ENCODE assay signal across 8 cellular contexts in genomic region chr5:31639488-31640011, GRCh38. TPM values are rescaled to one million over a fixed set of nuclear protein-coding genes. Genes with fewer than 3 reads are reported as not detected.
DNase-seq lines count a peak whose midpoint lies in the region; ATAC-seq, FAIRE-seq and TF ChIP-seq lines count a peak whose summit lies in the region.

No MANE protein-coding gene starts in this region.

- H3K36me3 ChIP-seq in DOHH2 (ENCODE audit: control insufficient read depth, low read length) (no peaks in the 10 kb centered on the region), bronchial epithelial cell (ENCODE audit: control insufficient read depth, insufficient read depth, low read length) (no peaks in the 10 kb centered on the region)

- no peaks in the 10 kb centered on the region for H3K9me2 ChIP-seq in DOHH2 (replicated peaks; ENCODE audit: control insufficient read depth, low read length)

- no peaks in the 10 kb centered on the region for H3K9me3 ChIP-seq in DOHH2 (ENCODE audit: control insufficient read depth, insufficient read depth, low read length)
- no peaks in the 10 kb centered on the region for H3K9me3 ChIP-seq in mononuclear cell (ENCODE audit: low read depth, low read length)

- DNase-seq in bronchial epithelial cell (ENCODE audit: low read depth) (no peak), NCI-H146 (lab: John Stamatoyannopoulos, UW) (no peak), superior temporal gyrus (ENCODE audit: extremely low spot score) (no peak), NCI-H1436 (lab: John Stamatoyannopoulos, UW) (no peak)
- DNase-seq in stimulated activated CD4-positive, alpha-beta T cell treated with anti-CD3 and anti-CD28 coated beads, Interleukin-2, amount 100 ng/mL, for 24 hours, result no peak

- ATAC-seq in HG03460 (IDR thresholded peaks at IDR 0.05; ENCODE audit: unreplicated experiment), result peak; percentile 7

- FAIRE-seq in bronchial epithelial cell (lab: Jason Lieb, UNC), result no peak

- peaks cover 52% of the 10 kb centered on the region for H3K27me3 ChIP-seq in DOHH2 (ENCODE audit: control insufficient read depth, low read length)
- peaks cover 15% of the 10 kb centered on the region for H3K27me3 ChIP-seq in bronchial epithelial cell (ENCODE audit: control insufficient read depth, insufficient read depth, low read length)
- peaks cover 26% of the 10 kb centered on the region for H3K27me3 ChIP-seq in mononuclear cell (ENCODE audit: insufficient read depth, low read length)

- H3F3A ChIP-seq in DOHH2 (ENCODE audit: control insufficient read depth, insufficient read depth), result no peaks in the 10 kb centered on the region

- peak overlapping the region; percentile 70 for H3K4me3 ChIP-seq in DOHH2 (ENCODE audit: low read length)
- peak overlapping the region; percentile 45 for H3K4me3 ChIP-seq in bronchial epithelial cell (ENCODE audit: low read depth, low read length)
- peak overlapping the region; percentile 41 for H3K4me3 ChIP-seq in mononuclear cell (ENCODE audit: low read length)

- H3K79me2 ChIP-seq in DOHH2 (ENCODE audit: control insufficient read depth, low read length), result no peaks in the 10 kb centered on the region

- no peaks in the 10 kb centered on the region for H4K20me1 ChIP-seq in DOHH2 (ENCODE audit: control insufficient read depth, insufficient read depth, low read depth, low read length)

- TF ChIP-seq CTCF in DOHH2 (IDR thresholded peaks at IDR 0.05; ENCODE audit: low read depth, low read length, poor library complexity, severe bottlenecking), result no peak
- TF ChIP-seq CTCF in bronchial epithelial cell (IDR thresholded peaks at IDR 0.05; ENCODE audit: insufficient read depth, low read length, severe bottlenecking), result no peak

- H3K27ac ChIP-seq in DOHH2 (ENCODE audit: low read depth, low read length), result no peak overlapping the region

- H3K4me1 ChIP-seq in DOHH2 (ENCODE audit: control insufficient read depth, low read length) (peaks cover 6% of the 10 kb centered on the region; the same call in 1 of the 2 replicates), mononuclear cell (ENCODE audit: insufficient read depth, low read length) (peaks cover 10% of the 10 kb centered on the region)

- peak overlapping the region; percentile 66 for H3K4me2 ChIP-seq in DOHH2 (ENCODE audit: low read length)

RNA-seq across cellular contexts. Expression of gene PDZD2, which starts 0.6 kb away (rescaled TPM):
- total RNA-seq in bronchial epithelial cell (1.8 and 1.9 TPM in 2 replicates), mononuclear cell (0.52 TPM)
